8 cellular contexts compared by ENCODE assay signal in genomic region chr17:56594528-56595418, GRCh38. TPM values are rescaled to one million over a fixed set of nuclear protein-coding genes. Genes with fewer than 3 reads are reported as not detected.
DNase-seq lines count a peak whose midpoint lies in the region; ATAC-seq and TF ChIP-seq lines count a peak whose summit lies in the region.

No MANE protein-coding gene starts in this region.

- H3K9ac ChIP-seq in MM.1S (ENCODE audit: low read length) = peak overlapping the region; percentile 48; the same call in 1 of the 2 replicates

- peaks cover 6% of the 10 kb centered on the region for H3K4me1 Mint-ChIP-seq in glutamatergic neuron (ENCODE audit: low read depth, unreplicated experiment)

- H3K36me3 ChIP-seq in MM.1S (replicated peaks; ENCODE audit: insufficient read depth, low read length) = no peaks in the 10 kb centered on the region

- peaks cover 12% of the 10 kb centered on the region; the same call in 1 of the 2 replicates for H3K4me1 ChIP-seq in MM.1S (ENCODE audit: low read length)

- no peak overlapping the region for H3K27ac Mint-ChIP-seq in glutamatergic neuron (ENCODE audit: unreplicated experiment)

- peak overlapping the region; percentile 100 for H3K4me2 ChIP-seq in MM.1S (ENCODE audit: low read depth, low read length)

- H3K36me3 Mint-ChIP-seq in glutamatergic neuron (ENCODE audit: unreplicated experiment) = no peaks in the 10 kb centered on the region

- peak; percentile 18 for TF ChIP-seq CTCF in MM.1S (IDR thresholded peaks at IDR 0.05; ENCODE audit: low read length)
- no peak for TF ChIP-seq CTCF in glutamatergic neuron (IDR thresholded peaks at IDR 0.05; ENCODE audit: partially characterized antibody, unreplicated experiment)

- H3F3A ChIP-seq in MM.1S (ENCODE audit: insufficient read depth, low read length) = peaks cover 12% of the 10 kb centered on the region

- H3K4me3 ChIP-seq in MM.1S (ENCODE audit: low read length) = peak overlapping the region; percentile 68
- peak overlapping the region; percentile 59 for H3K4me3 ChIP-seq in skeletal muscle cell (ENCODE audit: low read depth, low read length)

- no peaks in the 10 kb centered on the region for H4K20me1 ChIP-seq in MM.1S (ENCODE audit: insufficient read depth, low read length)

- peak overlapping the region; percentile 90 for H2AFZ ChIP-seq in MM.1S (ENCODE audit: low read length)

- no peaks in the 10 kb centered on the region for H3K9me3 ChIP-seq in MM.1S (replicated peaks; ENCODE audit: insufficient read depth, low read length)

- no peaks in the 10 kb centered on the region for H3K9me2 ChIP-seq in MM.1S (replicated peaks; ENCODE audit: insufficient read depth, low read length)

- peaks cover 10% of the 10 kb centered on the region for H3K9me3 Mint-ChIP-seq in glutamatergic neuron (ENCODE audit: unreplicated experiment)

- H3K27me3 Mint-ChIP-seq in glutamatergic neuron (ENCODE audit: unreplicated experiment) = peaks cover 21% of the 10 kb centered on the region

- H3K27ac ChIP-seq in MM.1S (ENCODE audit: low read length) = no peak overlapping the region

- ATAC-seq in HG03175 (IDR thresholded peaks at IDR 0.05; ENCODE audit: unreplicated experiment) = no peak

- no peaks in the 10 kb centered on the region for H3K79me2 ChIP-seq in MM.1S (ENCODE audit: low read length)

- DNase-seq in EH (ENCODE audit: low read depth) (peak; percentile 23), MM.1S (peak; percentile 50), glutamatergic neuron (peak; percentile 40), skeletal muscle cell (ENCODE audit: low read depth) (no peak), foreskin melanocyte (no peak), HT-29 (ENCODE audit: low spot score) (no peak)
- peak; percentile 71 for DNase-seq in activated CD8-positive, alpha-beta memory T cell treated with anti-CD3 and anti-CD28 coated beads, Interleukin-2, amount 50 U/mL, for 48 hours

- H3K27me3 ChIP-seq in MM.1S (replicated peaks; ENCODE audit: insufficient read depth, low read length) = peaks cover 30% of the 10 kb centered on the region

- no peak overlapping the region for H3K4me3 Mint-ChIP-seq in glutamatergic neuron (ENCODE audit: unreplicated experiment)

RNA-seq across cellular contexts. Expression of gene NOG, which starts 1.3 kb away (rescaled TPM):
- total RNA-seq in glutamatergic neuron (ENCODE audit: unreplicated experiment) = not detected
- total RNA-seq in HT-29 (2014; rRNA removed; shearing (Covaris generic)) = not detected in 2 replicates

Comparison
In these comparisons a context has a peak if more than half of its experiments do, and no peak if none do; other contexts are left out.
1. DNase-seq: peak in EH (single experiment), MM.1S (single experiment), activated CD8-positive, alpha-beta memory T cell treated with anti-CD3 and anti-CD28 coated beads, Interleukin-2, amount 50 U/mL, for 48 hours (single experiment) and glutamatergic neuron (single experiment); none in skeletal muscle cell (single experiment), foreskin melanocyte (single experiment) and HT-29 (single experiment).